Comparison of ENCODE assay signal across 13 cellular contexts in the genomic region with DNA sequence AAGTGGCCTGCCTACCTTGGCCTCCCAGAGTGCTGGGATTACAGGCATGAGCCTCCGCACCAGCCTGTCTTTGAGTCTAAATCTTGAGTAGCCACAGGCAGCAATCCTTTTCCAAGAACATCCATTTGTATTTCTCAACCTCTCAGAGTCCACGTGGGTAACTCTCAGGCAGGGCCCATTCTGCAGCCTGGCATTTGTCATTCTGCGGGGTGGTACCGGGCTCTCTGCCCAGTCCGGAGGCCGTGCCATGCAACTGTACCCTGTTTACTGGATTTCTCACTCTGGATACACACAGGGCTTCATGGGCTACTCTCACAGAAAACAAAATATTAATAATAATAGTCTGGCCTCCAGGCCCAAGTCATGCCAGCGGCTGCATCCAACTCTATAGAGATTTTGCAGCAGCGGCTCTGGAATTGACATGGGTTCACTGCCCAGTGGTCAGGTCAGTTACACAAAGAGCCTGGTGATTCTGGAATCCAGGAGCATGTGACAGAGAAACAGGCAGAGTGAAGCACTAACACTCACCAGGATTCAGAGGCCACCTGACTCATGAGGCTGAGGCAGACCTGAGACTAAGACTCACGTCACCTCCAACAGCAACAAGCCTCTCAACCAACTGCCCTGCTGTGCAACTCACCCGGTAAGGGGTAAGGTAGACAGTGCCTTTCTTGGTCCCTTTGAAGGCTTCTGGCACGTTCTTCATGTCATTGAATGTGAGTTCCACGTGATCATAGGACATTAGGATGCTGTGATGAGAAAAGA. TPM values are rescaled to one million over a fixed set of nuclear protein-coding genes. Genes with fewer than 3 reads are reported as not detected.
DNase-seq lines count a peak whose midpoint lies in the region; ATAC-seq and TF ChIP-seq lines count a peak whose summit lies in the region.
"Had no signal": no experiment of that assay in that cellular context is flagged by ENCODE, and none has a peak within 500 bp of the region (broad histone marks: within the 10 kb centered on the region; RNA-seq: fewer than 3 reads in every experiment).

No MANE protein-coding gene starts in this region.

- H3K36me3 ChIP-seq in adrenal gland (replicated peaks in 1 of 2) (peaks cover 0 to 59% of the 10 kb centered on the region in 2 donors), right atrium auricular region (peaks cover 56% of the 10 kb centered on the region)

- H3K27me3 ChIP-seq in adrenal gland: no peaks in the 10 kb centered on the region
- H3K27me3 ChIP-seq in right atrium auricular region: no peaks in the 10 kb centered on the region

- peak overlapping the region; percentile 34 to 97 (median 41) for H3K27ac ChIP-seq in adrenal gland
- H3K27ac ChIP-seq in right atrium auricular region: peak overlapping the region; percentile 32 to 67

- H3K4me3 Mint-ChIP-seq in activated T-helper 1 cell treated with anti-CD3 and anti-CD28 coated beads, Interleukin-12 subunit alpha, Interleukin-12 subunit beta, Interleukin-2, Interleukin-4 antibody, amounts not matched to agents 30 ng/mL and 10 ng/mL and 1 ng/mL, durations not matched to agents 14 hours and 24 hours and 36 hours: no peak overlapping the region
- H3K4me3 Mint-ChIP-seq: T-helper 1 cell treated with Interleukin-12 subunit alpha and Interleukin-12 subunit beta and Interleukin-4 antibody, amounts not matched to agents 30 μg/mL and 1 μg/mL, for 36 hours had no signal

- DNase-seq in C1 segment of cervical spinal cord (lab: John Stamatoyannopoulos, UW) (peak in 11 of 14 donors; percentile 37 to 90 (median 75)), adrenal gland (peak in 5 of 7 donors; percentile 70 to 81 (median 78)), right atrium auricular region (ENCODE audit: low spot score) (no peak), posterior cingulate gyrus (peak in 8 of 10 donors; percentile 48 to 92 (median 60)), NCI-H128 (lab: John Stamatoyannopoulos, UW; ENCODE audit: unreplicated experiment) (no peak)
- no peak for DNase-seq in activated T-helper 1 cell treated with anti-CD3 and anti-CD28 coated beads, Interleukin-12 subunit alpha, Interleukin-12 subunit beta, Interleukin-2, Interleukin-4 antibody, amounts not matched to agents 30 ng/mL and 10 ng/mL and 1 ng/mL, durations not matched to agents 14 hours and 24 hours and 36 hours (ENCODE audit: low spot score)
- no peak for DNase-seq in stimulated activated naive CD4-positive, alpha-beta T cell (lab: John Stamatoyannopoulos, UW)
- DNase-seq: activated CD4-positive, alpha-beta T cell treated with anti-CD3 and anti-CD28 coated beads for 1 hour; NCI-H69; retina; stimulated activated CD4-positive, alpha-beta T cell treated with anti-CD3 and anti-CD28 coated beads, Interleukin-4, amount 100 ng/mL, for 24 hours had no signal

- peaks cover 17% of the 10 kb centered on the region for H3K4me1 Mint-ChIP-seq in activated T-helper 1 cell treated with anti-CD3 and anti-CD28 coated beads, Interleukin-12 subunit alpha, Interleukin-12 subunit beta, Interleukin-2, Interleukin-4 antibody, amounts not matched to agents 30 ng/mL and 10 ng/mL and 1 ng/mL, durations not matched to agents 14 hours and 24 hours and 36 hours (ENCODE audit: low read depth)

- no peaks in the 10 kb centered on the region for H3K27me3 Mint-ChIP-seq in activated T-helper 1 cell treated with anti-CD3 and anti-CD28 coated beads, Interleukin-12 subunit alpha, Interleukin-12 subunit beta, Interleukin-2, Interleukin-4 antibody, amounts not matched to agents 30 ng/mL and 10 ng/mL and 1 ng/mL, durations not matched to agents 14 hours and 24 hours and 36 hours (ENCODE audit: insufficient read depth)

- no peak overlapping the region for H3K27ac Mint-ChIP-seq in activated T-helper 1 cell treated with anti-CD3 and anti-CD28 coated beads, Interleukin-12 subunit alpha, Interleukin-12 subunit beta, Interleukin-2, Interleukin-4 antibody, amounts not matched to agents 30 ng/mL and 10 ng/mL and 1 ng/mL, durations not matched to agents 14 hours and 24 hours and 36 hours

- ATAC-seq in GM21737 (IDR thresholded peaks at IDR 0.05; ENCODE audit: unreplicated experiment): no peak

- intact Hi-C loops in adrenal gland (cut with DNase I) (no loop called here), posterior cingulate gyrus (cut with DNase I) (loop anchor here (5.0 kb wide), 1 partner anchor 64 kb away; no protein-coding TSS in a partner anchor)
- intact Hi-C loops in activated T-helper 1 cell treated with anti-CD3 and anti-CD28 coated beads, Interleukin-12 subunit alpha, Interleukin-12 subunit beta, Interleukin-2, Interleukin-4 antibody, amounts not matched to agents 30 ng/mL and 10 ng/mL and 1 ng/mL, durations not matched to agents 14 hours and 24 hours and 36 hours (cut with micrococcal nuclease): no loop called here

- H3K9me3 Mint-ChIP-seq in activated T-helper 1 cell treated with anti-CD3 and anti-CD28 coated beads, Interleukin-12 subunit alpha, Interleukin-12 subunit beta, Interleukin-2, Interleukin-4 antibody, amounts not matched to agents 30 ng/mL and 10 ng/mL and 1 ng/mL, durations not matched to agents 14 hours and 24 hours and 36 hours: no peaks in the 10 kb centered on the region
- H3K9me3 Mint-ChIP-seq: T-helper 1 cell treated with Interleukin-12 subunit alpha and Interleukin-12 subunit beta and Interleukin-4 antibody, amounts not matched to agents 30 μg/mL and 1 μg/mL, for 36 hours had no signal

- H3K9me3 ChIP-seq in adrenal gland (replicated peaks in 1 of 3): no peaks in the 10 kb centered on the region
- no peaks in the 10 kb centered on the region for H3K9me3 ChIP-seq in right atrium auricular region

- TF ChIP-seq CTCF in adrenal gland (IDR thresholded peaks at IDR 0.05) (no peak), right atrium auricular region (IDR thresholded peaks at IDR 0.05) (no peak)

- peaks cover 20% of the 10 kb centered on the region for H3K36me3 Mint-ChIP-seq in activated T-helper 1 cell treated with anti-CD3 and anti-CD28 coated beads, Interleukin-12 subunit alpha, Interleukin-12 subunit beta, Interleukin-2, Interleukin-4 antibody, amounts not matched to agents 30 ng/mL and 10 ng/mL and 1 ng/mL, durations not matched to agents 14 hours and 24 hours and 36 hours (ENCODE audit: low read depth)

- H3K4me3 ChIP-seq in adrenal gland (no peak overlapping the region), right atrium auricular region (no peak overlapping the region)

- TF ChIP-seq POLR2A in adrenal gland (IDR thresholded peaks at IDR 0.05): no peak

- H3K4me1 ChIP-seq in adrenal gland (replicated peaks in 1 of 2) (peaks cover 25 to 68% of the 10 kb centered on the region in 2 donors), right atrium auricular region (peaks cover 0 to 78% of the 10 kb centered on the region in 2 donors)

- 64 to 69% (median 66%) methylated on average over 7 to 12 of the region's 12 CpGs for WGBS in adrenal gland, 4 donors

RNA-seq across cellular contexts. Expression of a gene that starts 4.0 kb away (rescaled TPM):
- total RNA-seq in adrenal gland (100 to 1,000 TPM; 131 to 292 (median 217) TPM), right atrium auricular region (100 to 1,000 TPM in 1 of 2 donors, 10 to 100 TPM in 1; 100.0 to 163 TPM)
- polyA plus RNA-seq in adrenal gland: 100 to 1,000 TPM; 205 to 258 (median 258) TPM
- 68.8 and 74.4 TPM in 2 replicates for total RNA-seq in activated T-helper 1 cell treated with anti-CD3 and anti-CD28 coated beads, Interleukin-12 subunit alpha, Interleukin-12 subunit beta, Interleukin-2, Interleukin-4 antibody, amounts not matched to agents 30 ng/mL and 10 ng/mL and 1 ng/mL, durations not matched to agents 14 hours and 24 hours and 36 hours

RNA-seq across cellular contexts. Expression of a gene that starts 6.9 kb away (rescaled TPM):
- total RNA-seq in adrenal gland: 10 to 100 TPM in 7 of 8 donors, 1 to 10 TPM in 1; 3.0 to 28.1 (median 13.8) TPM
- polyA plus RNA-seq in adrenal gland: 10 to 100 TPM in 2 of 3 donors, 1 to 10 TPM in 1; 6.6 to 47.5 (median 21.5) TPM
- total RNA-seq in right atrium auricular region: 10 to 100 TPM; 11.1 to 25.9 TPM
- total RNA-seq in activated T-helper 1 cell treated with anti-CD3 and anti-CD28 coated beads, Interleukin-12 subunit alpha, Interleukin-12 subunit beta, Interleukin-2, Interleukin-4 antibody, amounts not matched to agents 30 ng/mL and 10 ng/mL and 1 ng/mL, durations not matched to agents 14 hours and 24 hours and 36 hours: 185 and 186 TPM in 2 replicates

RNA-seq across cellular contexts. Expression of a gene that starts 27.3 kb away (rescaled TPM):
- total RNA-seq in adrenal gland (10 to 100 TPM in 7 of 8 donors, 1 to 10 TPM in 1; 6.7 to 66.1 (median 24.5) TPM), right atrium auricular region (10 to 100 TPM; 16.8 to 24.8 TPM)
- 10 to 100 TPM in 2 of 3 donors, 1 to 10 TPM in 1; 6.0 to 42.5 (median 36.5) TPM for polyA plus RNA-seq in adrenal gland
- total RNA-seq in activated T-helper 1 cell treated with anti-CD3 and anti-CD28 coated beads, Interleukin-12 subunit alpha, Interleukin-12 subunit beta, Interleukin-2, Interleukin-4 antibody, amounts not matched to agents 30 ng/mL and 10 ng/mL and 1 ng/mL, durations not matched to agents 14 hours and 24 hours and 36 hours: 30.5 and 32.7 TPM in 2 replicates

RNA-seq across cellular contexts. Expression of a gene that starts 45.6 kb away (rescaled TPM):
- total RNA-seq in adrenal gland (10 to 100 TPM in 7 of 8 donors, 1 to 10 TPM in 1; 7.4 to 46.9 (median 19.3) TPM), right atrium auricular region (1 to 10 TPM; 7.0 to 9.8 TPM)
- polyA plus RNA-seq in adrenal gland: 10 to 100 TPM in 1 of 3 donors, 1 to 10 TPM in 2; 4.1 to 16.7 (median 5.0) TPM
- 45.0 and 53.7 TPM in 2 replicates for total RNA-seq in activated T-helper 1 cell treated with anti-CD3 and anti-CD28 coated beads, Interleukin-12 subunit alpha, Interleukin-12 subunit beta, Interleukin-2, Interleukin-4 antibody, amounts not matched to agents 30 ng/mL and 10 ng/mL and 1 ng/mL, durations not matched to agents 14 hours and 24 hours and 36 hours

RNA-seq across cellular contexts. Expression of a gene that starts 53.6 kb away (rescaled TPM):
- total RNA-seq in adrenal gland: 100 to 1,000 TPM in 4 of 8 donors, 10 to 100 TPM in 4; 36.7 to 153 (median 82.7) TPM
- polyA plus RNA-seq in adrenal gland: 100 to 1,000 TPM in 2 of 3 donors, 10 to 100 TPM in 1; 60.3 to 214 (median 187) TPM
- 10 to 100 TPM; 27.2 to 36.4 TPM for total RNA-seq in right atrium auricular region
- 151 and 160 TPM in 2 replicates for total RNA-seq in activated T-helper 1 cell treated with anti-CD3 and anti-CD28 coated beads, Interleukin-12 subunit alpha, Interleukin-12 subunit beta, Interleukin-2, Interleukin-4 antibody, amounts not matched to agents 30 ng/mL and 10 ng/mL and 1 ng/mL, durations not matched to agents 14 hours and 24 hours and 36 hours

Comparison
In these comparisons a context has a peak if more than half of its experiments do, and no peak if none do; other contexts are left out.
1. DNase-seq: peak in C1 segment of cervical spinal cord (11 of 14), adrenal gland (5 of 7) and posterior cingulate gyrus (8 of 10); none in right atrium auricular region (single experiment), activated T-helper 1 cell treated with anti-CD3 and anti-CD28 coated beads, Interleukin-12 subunit alpha, Interleukin-12 subunit beta, Interleukin-2, Interleukin-4 antibody, amounts not matched to agents 30 ng/mL and 10 ng/mL and 1 ng/mL, durations not matched to agents 14 hours and 24 hours and 36 hours (single experiment), NCI-H128 (single experiment) and stimulated activated naive CD4-positive, alpha-beta T cell (0 of 6).